ENCODE assay signal across 11 cellular contexts in the genomic region with DNA sequence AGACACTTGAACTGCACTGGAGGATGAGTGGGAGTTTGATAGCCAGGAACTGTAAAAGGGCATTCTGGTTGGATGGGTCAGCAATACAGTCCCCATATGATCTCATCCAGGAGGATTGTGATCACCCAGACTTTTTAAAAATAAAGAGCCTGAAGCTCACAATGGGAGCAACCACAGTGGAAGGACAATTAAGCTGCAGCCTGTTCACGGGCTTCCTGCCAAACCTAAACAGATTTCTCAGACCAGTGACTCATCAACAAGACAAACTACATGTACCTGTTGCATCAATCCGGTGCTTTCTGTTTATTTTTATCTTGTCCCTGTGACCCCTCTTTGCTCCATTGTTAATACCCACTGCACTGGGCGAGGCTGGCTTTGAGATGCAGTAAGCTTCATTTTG. TPM values are rescaled to one million over a fixed set of nuclear protein-coding genes. Genes with fewer than 3 reads are reported as not detected.
DNase-seq lines count a peak whose midpoint lies in the region; ATAC-seq and TF ChIP-seq lines count a peak whose summit lies in the region.
"Had no signal": no experiment of that assay in that cellular context is flagged by ENCODE, and none has a peak within 500 bp of the region (broad histone marks: within the 10 kb centered on the region; RNA-seq: fewer than 3 reads in every experiment).

No MANE protein-coding gene starts in this region.

- no peaks in the 10 kb centered on the region for H3K4me1 ChIP-seq in stomach
- no peaks in the 10 kb centered on the region for H3K4me1 ChIP-seq in lower lobe of right lung

- DNase-seq in AG20443 (ENCODE audit: low spot score), result peak; percentile 24
- peak; percentile 95 for DNase-seq in HT1080 (ENCODE audit: low read depth)
- peak; percentile 74 for DNase-seq in SHP77 treated with DMSO at 0.1 percent for 48 hours (lab: John Stamatoyannopoulos, UW)
- DNase-seq in islet precursor cell, result peak; percentile 91
- no peak for DNase-seq in globus pallidus (ENCODE audit: low spot score)
- DNase-seq in stomach, result no peak
- DNase-seq in lower lobe of right lung, result no peak
- DNase-seq in hepatic stellate cell (ENCODE audit: low spot score), result no peak
- DNase-seq: activated B cell treated with CpG ODN at 0.5 μM for 24 hours; CD4-positive, CD25-positive, alpha-beta regulatory T cell had no signal

- WGBS in stomach, 5 donors, result 38 to 65% (median 58%) methylated on average over 3 of the region's 3 CpGs

- H3K9me3 ChIP-seq in stomach (no peaks in the 10 kb centered on the region), lower lobe of right lung (no peaks in the 10 kb centered on the region)

- H3K27me3 ChIP-seq in stomach (no peaks in the 10 kb centered on the region), lower lobe of right lung (ENCODE audit: low read depth) (no peaks in the 10 kb centered on the region)

- intact Hi-C loops in stomach (cut with DNase I; ENCODE audit: low total_unique reads) (no loop called here), lower lobe of right lung (cut with DNase I) (no loop called here)

- no peak for ATAC-seq in lower lobe of right lung

- H3K4me3 ChIP-seq in stomach, result no peak overlapping the region
- H3K4me3 ChIP-seq in lower lobe of right lung, result no peak overlapping the region

- H3K36me3 ChIP-seq in stomach, result no peaks in the 10 kb centered on the region
- H3K36me3 ChIP-seq in lower lobe of right lung, result no peaks in the 10 kb centered on the region

- H3K27ac ChIP-seq in stomach (no peak overlapping the region), lower lobe of right lung (no peak overlapping the region)

- no peak for TF ChIP-seq EP300 in stomach (IDR thresholded peaks at IDR 0.05)

- TF ChIP-seq POLR2A in stomach (IDR thresholded peaks at IDR 0.05), result no peak

- TF ChIP-seq CTCF in stomach (IDR thresholded peaks at IDR 0.05) (no peak), lower lobe of right lung (IDR thresholded peaks at IDR 0.05) (no peak)

RNA-seq across cellular contexts. Expression of gene PAPPA2, which starts 52.3 kb away (rescaled TPM):
- 3.0 TPM in 2 replicates for total RNA-seq in HT1080 (2014; rRNA removed; shearing (Covaris generic))
- polyA plus RNA-seq in HT1080 (2015; cell fraction: cytosol; rRNA removed), result 1.8 and 2.7 TPM in 2 replicates
- 4.4 and 5.2 TPM in 2 replicates for polyA plus RNA-seq in HT1080 (2015; cell fraction: nucleus; rRNA removed)
- total RNA-seq in stomach (10 to 100 TPM in 1 of 5 donors, under 1 TPM in 4; under 0.01 to 10.3 (median 0.43) TPM), lower lobe of right lung (0.50 TPM)
- polyA plus RNA-seq in stomach, result under 1 TPM in 2 of 3 donors, not detected in 1; under 0.01 to 0.25 TPM
- total RNA-seq: activated B cell treated with CpG ODN at 0.5 μM for 24 hours, HT-29 had no signal

Comparison
In these comparisons a context has a peak if more than half of its experiments do, and no peak if none do; other contexts are left out.
1. DNase-seq: peak in AG20443 (single experiment), HT1080 (single experiment), SHP77 treated with DMSO at 0.1 percent for 48 hours (single experiment) and islet precursor cell (single experiment); none in globus pallidus (single experiment), stomach (single experiment), lower lobe of right lung (single experiment) and hepatic stellate cell (single experiment).